In the genomic region with DNA sequence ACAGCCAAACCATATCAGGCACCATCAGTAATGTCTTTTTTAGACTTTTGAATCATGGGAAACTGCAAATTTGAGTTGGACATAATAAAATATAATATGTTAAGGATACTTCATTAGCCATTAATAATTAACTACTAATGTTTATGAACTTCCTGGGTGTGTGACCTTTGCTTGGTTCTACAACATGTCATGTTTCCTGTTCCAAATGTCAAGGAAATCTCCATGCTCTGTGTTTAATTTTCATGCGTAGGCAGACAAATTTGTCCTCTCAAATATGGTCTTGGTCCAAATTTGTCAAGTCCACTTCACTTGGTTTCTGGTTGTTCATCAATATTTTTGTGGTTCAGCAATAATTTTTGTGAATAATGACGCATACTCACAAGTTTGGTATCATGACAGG, we compare ENCODE assay signal across 39 cellular contexts.
"Had no signal": no experiment of that assay in that cellular context is flagged by ENCODE, and none has a peak within 500 bp of the region (broad histone marks: within the 10 kb centered on the region; RNA-seq: fewer than 3 reads in every experiment).

No MANE protein-coding gene starts in this region.

- H3K9me3 ChIP-seq: adrenal gland, ascending aorta had no signal

- H3K27me3 Mint-ChIP-seq: activated naive CD4-positive, alpha-beta T cell treated with anti-CD3 and anti-CD28 coated beads, Interleukin-2, amount 10 ng/mL, durations not matched to agents 7 days and 5 days; activated naive CD4-positive, alpha-beta T cell treated with anti-CD3 and anti-CD28 coated beads, Interleukin-2, amount 50 U/mL, for 24 hours; activated naive CD8-positive, alpha-beta T cell; activated naive CD8-positive, alpha-beta T cell treated with anti-CD3 and anti-CD28 coated beads for 36 hours; activated naive CD8-positive, alpha-beta T cell treated with anti-CD3 and anti-CD28 coated beads, Interleukin-2, amount 10 ng/mL, durations not matched to agents 7 days and 5 days; activated naive CD8-positive, alpha-beta T cell treated with anti-CD3 and anti-CD28 coated beads, Interleukin-2, amount 50 U/mL, for 24 hours; activated T-helper 17 cell treated with anti-CD3 and anti-CD28 coated beads, Interleukin-2, amount 50 U/mL, for 72 hours; brain; central memory CD8-positive, alpha-beta T cell had no signal

- H3K4me1 Mint-ChIP-seq: activated naive CD4-positive, alpha-beta T cell treated with anti-CD3 and anti-CD28 coated beads, Interleukin-2, amount 10 ng/mL, durations not matched to agents 7 days and 5 days; activated naive CD4-positive, alpha-beta T cell treated with anti-CD3 and anti-CD28 coated beads, Interleukin-2, amount 50 U/mL, for 24 hours; activated naive CD8-positive, alpha-beta T cell treated with anti-CD3 and anti-CD28 coated beads for 36 hours; activated naive CD8-positive, alpha-beta T cell treated with anti-CD3 and anti-CD28 coated beads, Interleukin-2, amount 10 ng/mL, durations not matched to agents 7 days and 5 days; activated naive CD8-positive, alpha-beta T cell treated with anti-CD3 and anti-CD28 coated beads, Interleukin-2, amount 50 U/mL, for 24 hours; activated T-helper 17 cell treated with anti-CD3 and anti-CD28 coated beads, Interleukin-2, amount 50 U/mL, for 72 hours; brain; central memory CD8-positive, alpha-beta T cell had no signal

- H3K4me1 ChIP-seq: adrenal gland, ascending aorta, body of pancreas, breast epithelium had no signal

- H3K27ac Mint-ChIP-seq: activated naive CD4-positive, alpha-beta T cell treated with anti-CD3 and anti-CD28 coated beads for 36 hours; activated naive CD4-positive, alpha-beta T cell treated with anti-CD3 and anti-CD28 coated beads, Interleukin-2, amount 10 ng/mL, durations not matched to agents 7 days and 5 days; activated naive CD4-positive, alpha-beta T cell treated with anti-CD3 and anti-CD28 coated beads, Interleukin-2, amount 50 U/mL, for 24 hours; activated naive CD4-positive, alpha-beta T cell treated with anti-CD3 and anti-CD28 coated beads, Interleukin-2, amount 50 U/mL, for 72 hours; activated naive CD8-positive, alpha-beta T cell; activated naive CD8-positive, alpha-beta T cell treated with anti-CD3 and anti-CD28 coated beads for 36 hours; activated naive CD8-positive, alpha-beta T cell treated with anti-CD3 and anti-CD28 coated beads, Interleukin-2, amount 10 ng/mL, durations not matched to agents 7 days and 5 days; activated naive CD8-positive, alpha-beta T cell treated with anti-CD3 and anti-CD28 coated beads, Interleukin-2, amount 50 U/mL, for 24 hours; activated T-cell treated with anti-CD3 and anti-CD28 coated beads, Interleukin-2, amount 50 U/mL, for 72 hours; activated T-helper 1 cell treated with anti-CD3 and anti-CD28 coated beads, Interleukin-12 subunit alpha, Interleukin-12 subunit beta, Interleukin-2, Interleukin-4 antibody, amounts not matched to agents 30 ng/mL and 10 ng/mL and 1 ng/mL, durations not matched to agents 14 hours and 24 hours and 36 hours; activated T-helper 17 cell treated with anti-CD3 and anti-CD28 coated beads, Interleukin-2, amount 50 U/mL, for 72 hours; activated T-helper 2 cell treated with anti-CD3 and anti-CD28 coated beads, Interferon-gamma antibody, Interleukin-2, Interleukin-4, amounts not matched to agents 10 μg/mL and 5 μg/mL and 100 μg/mL, durations not matched to agents 14 hours and 24 hours and 36 hours; brain had no signal

- H3K36me3 Mint-ChIP-seq: activated naive CD4-positive, alpha-beta T cell treated with anti-CD3 and anti-CD28 coated beads, Interleukin-2, amount 10 ng/mL, durations not matched to agents 7 days and 5 days; activated naive CD4-positive, alpha-beta T cell treated with anti-CD3 and anti-CD28 coated beads, Interleukin-2, amount 50 U/mL, for 24 hours; activated naive CD8-positive, alpha-beta T cell; activated naive CD8-positive, alpha-beta T cell treated with anti-CD3 and anti-CD28 coated beads for 36 hours; activated naive CD8-positive, alpha-beta T cell treated with anti-CD3 and anti-CD28 coated beads, Interleukin-2, amount 10 ng/mL, durations not matched to agents 7 days and 5 days; brain had no signal

- H3K27me3 ChIP-seq: adrenal gland, ascending aorta, body of pancreas, brain microvascular endothelial cell, breast epithelium, cardiac muscle cell had no signal

- ATAC-seq: activated naive CD4-positive, alpha-beta T cell treated with anti-CD3 and anti-CD28 coated beads, Interleukin-2, amount 50 U/mL, for 72 hours; activated naive CD8-positive, alpha-beta T cell treated with anti-CD3 and anti-CD28 coated beads, Interleukin-2, amount 50 U/mL, for 24 hours; activated T-cell treated with anti-CD3 and anti-CD28 coated beads, Interleukin-2, amount 50 U/mL, for 4 hours; activated T-cell treated with anti-CD3 and anti-CD28 coated beads, Interleukin-2, amount 50 U/mL, for 72 hours; activated T-helper 17 cell treated with anti-CD3 and anti-CD28 coated beads, Interleukin-2, amount 50 U/mL, for 72 hours; body of pancreas had no signal

- DNase-seq: activated effector memory CD4-positive, alpha-beta T cell treated with anti-CD3 and anti-CD28 coated beads, Interleukin-2, amount 50 U/mL, for 16 hours; activated effector memory CD4-positive, alpha-beta T cell treated with Interleukin-2 at 50 U/mL for 16 hours; activated gamma-delta T cell; activated gamma-delta T cell treated with Interleukin-2 at 50 U/mL for 16 hours; activated naive CD4-positive, alpha-beta T cell; activated naive CD4-positive, alpha-beta T cell treated with anti-CD3 and anti-CD28 coated beads for 36 hours; activated naive CD4-positive, alpha-beta T cell treated with anti-CD3 and anti-CD28 coated beads, Interleukin-2, amount 10 ng/mL, durations not matched to agents 7 days and 5 days; activated naive CD4-positive, alpha-beta T cell treated with anti-CD3 and anti-CD28 coated beads, Interleukin-2, amount 50 U/mL, for 16 hours; activated naive CD4-positive, alpha-beta T cell treated with Interleukin-2 at 50 U/mL for 16 hours; activated naive CD8-positive, alpha-beta T cell treated with anti-CD3 and anti-CD28 coated beads for 36 hours; activated naive CD8-positive, alpha-beta T cell treated with anti-CD3 and anti-CD28 coated beads, Interleukin-2, amount 10 ng/mL, durations not matched to agents 7 days and 5 days; activated naive CD8-positive, alpha-beta T cell treated with anti-CD3 and anti-CD28 coated beads, Interleukin-2, amount 50 U/mL, for 24 hours; activated T-cell treated with anti-CD3 and anti-CD28 coated beads, Interleukin-2, amount 50 U/mL, for 4 hours; activated T-cell treated with anti-CD3 and anti-CD28 coated beads, Interleukin-2, amount 50 U/mL, for 48 hours; activated T-cell treated with anti-CD3 and anti-CD28 coated beads, Interleukin-2, amount 50 U/mL, for 72 hours; adrenal gland; amniotic stem cell; amygdala; anterior cingulate cortex; aorta; body of pancreas; brain microvascular endothelial cell; caudate nucleus; central memory CD4-positive, alpha-beta T cell; cerebellar nuclear complex had no signal

- H3K4me3 ChIP-seq: adrenal gland, ascending aorta, body of pancreas, breast epithelium, cardiac muscle cell had no signal

- H3K27ac ChIP-seq: adrenal gland, ascending aorta, body of pancreas, brain microvascular endothelial cell, breast epithelium, cardiac muscle cell had no signal

- H3K4me3 Mint-ChIP-seq: activated naive CD4-positive, alpha-beta T cell treated with anti-CD3 and anti-CD28 coated beads for 36 hours; activated naive CD4-positive, alpha-beta T cell treated with anti-CD3 and anti-CD28 coated beads, Interleukin-2, amount 10 ng/mL, durations not matched to agents 7 days and 5 days; activated naive CD4-positive, alpha-beta T cell treated with anti-CD3 and anti-CD28 coated beads, Interleukin-2, amount 50 U/mL, for 24 hours; activated naive CD8-positive, alpha-beta T cell; activated naive CD8-positive, alpha-beta T cell treated with anti-CD3 and anti-CD28 coated beads for 36 hours; activated naive CD8-positive, alpha-beta T cell treated with anti-CD3 and anti-CD28 coated beads, Interleukin-2, amount 10 ng/mL, durations not matched to agents 7 days and 5 days; activated naive CD8-positive, alpha-beta T cell treated with anti-CD3 and anti-CD28 coated beads, Interleukin-2, amount 50 U/mL, for 24 hours; activated T-cell treated with anti-CD3 and anti-CD28 coated beads, Interleukin-2, amount 50 U/mL, for 4 hours; activated T-cell treated with anti-CD3 and anti-CD28 coated beads, Interleukin-2, amount 50 U/mL, for 72 hours; activated T-helper 1 cell treated with anti-CD3 and anti-CD28 coated beads, Interleukin-12 subunit alpha, Interleukin-12 subunit beta, Interleukin-2, Interleukin-4 antibody, amounts not matched to agents 30 ng/mL and 10 ng/mL and 1 ng/mL, durations not matched to agents 14 hours and 24 hours and 36 hours; activated T-helper 17 cell treated with anti-CD3 and anti-CD28 coated beads, Interleukin-2, amount 50 U/mL, for 72 hours; brain; central memory CD8-positive, alpha-beta T cell had no signal

- FAIRE-seq: astrocyte, bronchial epithelial cell, colon had no signal

- H3K36me3 ChIP-seq: adrenal gland, ascending aorta, brain microvascular endothelial cell, breast epithelium, cardiac muscle cell had no signal
